Comparison of ENCODE assay signal across 8 cellular contexts in genomic region chrX:119427024-119427794, GRCh38. TPM values are rescaled to one million over a fixed set of nuclear protein-coding genes. Genes with fewer than 3 reads are reported as not detected.
DNase-seq lines count a peak whose midpoint lies in the region; ATAC-seq and TF ChIP-seq lines count a peak whose summit lies in the region.

No MANE protein-coding gene starts in this region.

- H3K36me3 ChIP-seq in transverse colon (no peaks in the 10 kb centered on the region), MG63 (peaks cover 4% of the 10 kb centered on the region)

- H3K9me3 ChIP-seq in transverse colon (no peaks in the 10 kb centered on the region), MG63 (no peaks in the 10 kb centered on the region)

- no peak for TF ChIP-seq CTCF in transverse colon (IDR thresholded peaks at IDR 0.05)

- DNase-seq in GF-D8 (lab: John Stamatoyannopoulos, UW) (peak; percentile 54), Kasumi-1 (lab: John Stamatoyannopoulos, UW) (peak; percentile 76 to 86), fibroblast of gingiva (ENCODE audit: low read depth) (peak; percentile 2), transverse colon (peak; percentile 35), MG63 (no peak), NCI-H2029 treated with DMSO at 0.1 percent for 48 hours (lab: John Stamatoyannopoulos, UW) (no peak)
- no peak for DNase-seq in stimulated activated CD8-positive, alpha-beta memory T cell treated with anti-CD3 and anti-CD28 coated beads, Interleukin-4, amount 100 ng/mL, for 48 hours

- peak; percentile 91 for ATAC-seq in GM21390 (IDR thresholded peaks at IDR 0.05; ENCODE audit: unreplicated experiment)

- no peak overlapping the region for H3K27ac ChIP-seq in transverse colon

- intact Hi-C loops in transverse colon (cut with DNase I; ENCODE audit: low total_unique reads) = no loop called here

- no peak for TF ChIP-seq EP300 in transverse colon (IDR thresholded peaks at IDR 0.05; ENCODE audit: low read depth)

- no peaks in the 10 kb centered on the region for H3K4me1 ChIP-seq in transverse colon

- no peak for TF ChIP-seq POLR2A in transverse colon (IDR thresholded peaks at IDR 0.05)

- H3K4me3 ChIP-seq in transverse colon = no peak overlapping the region
- no peak overlapping the region for H3K4me3 ChIP-seq in MG63

- H3K27me3 ChIP-seq in transverse colon (no peaks in the 10 kb centered on the region), MG63 (no peaks in the 10 kb centered on the region)

- in situ Hi-C loops in transverse colon (cut with MboI; ENCODE audit: low pct_ligation_motif_present in 1 of 4, low pct_unique_long_range_greater_than_20kb in 1 of 4, low sequenced_read_pairs in 3 of 4) = no loop called here

- 80% methylated on average over 9 of the region's 9 CpGs; no CpG with 5 or more reads in 1 of the 2 donors for WGBS in transverse colon (ENCODE audit: low coverage in 1 of 2), 2 donors

RNA-seq across cellular contexts. Expression of gene SLC25A43, which starts 28.1 kb away (rescaled TPM):
- total RNA-seq in transverse colon = 10 to 100 TPM; 23.3 to 46.4 (median 43.4) TPM
- 16.4 and 19.8 TPM in 2 replicates for total RNA-seq in MG63 (2014; rRNA removed; shearing (Covaris generic); ENCODE audit: low replicate concordance)

RNA-seq across cellular contexts. Expression of gene SLC25A5, which starts 41.0 kb away (rescaled TPM):
- 1,000 to 10,000 TPM in 1 of 4 donors, 100 to 1,000 TPM in 3; 319 to 1,302 (median 724) TPM for total RNA-seq in transverse colon
- 49.0 and 68.0 TPM in 2 replicates for total RNA-seq in MG63 (2014; rRNA removed; shearing (Covaris generic); ENCODE audit: low replicate concordance)

Comparison
In these comparisons a context has a peak if more than half of its experiments do, and no peak if none do; other contexts are left out.
1. DNase-seq: peak in GF-D8 (single experiment), Kasumi-1 (2 of 2), fibroblast of gingiva (single experiment) and transverse colon (single experiment); none in MG63 (single experiment), NCI-H2029 treated with DMSO at 0.1 percent for 48 hours (single experiment) and stimulated activated CD8-positive, alpha-beta memory T cell treated with anti-CD3 and anti-CD28 coated beads, Interleukin-4, amount 100 ng/mL, for 48 hours (single experiment).